In the genomic region with DNA sequence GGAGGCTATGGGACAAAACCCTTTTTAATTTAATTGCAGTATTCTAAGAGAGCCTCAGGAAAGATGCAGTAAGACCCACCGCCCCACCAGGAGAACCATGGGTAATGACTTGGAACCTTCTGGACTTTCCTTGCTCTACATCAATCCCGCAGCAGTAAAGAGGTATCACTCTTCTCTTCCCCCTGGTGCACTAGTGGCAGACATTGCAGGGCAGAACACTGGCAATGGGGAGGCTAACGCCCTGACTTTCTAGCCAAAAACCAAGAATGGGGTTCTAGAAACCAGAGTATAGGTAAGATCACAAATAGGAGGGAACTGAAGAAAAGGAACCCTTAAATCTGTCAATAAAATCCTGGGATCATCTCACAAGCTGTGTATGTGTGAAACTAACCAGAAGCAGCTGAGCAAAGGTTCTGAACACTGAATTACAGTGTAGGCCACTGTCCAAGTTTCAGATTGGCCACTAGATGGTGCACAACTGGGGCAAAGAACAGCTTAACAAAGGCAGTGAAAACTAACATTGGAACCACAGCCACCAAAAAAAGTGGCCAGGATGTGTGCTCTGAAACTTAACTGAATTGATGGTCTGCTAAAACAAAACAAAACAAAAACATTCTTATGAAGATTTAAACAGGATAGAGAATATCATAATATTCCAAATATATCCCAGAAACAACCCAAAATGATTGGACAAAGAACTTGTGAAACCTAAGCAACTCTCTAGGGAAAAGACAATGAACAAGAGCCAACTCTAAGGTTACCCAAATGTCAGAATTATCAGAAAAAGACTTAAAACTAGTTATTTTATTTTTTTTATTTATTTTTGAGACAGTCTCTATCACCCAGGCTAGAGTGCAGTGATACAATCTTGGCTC, we compare ENCODE assay signal across 8 cellular contexts. TPM values are rescaled to one million over a fixed set of nuclear protein-coding genes. Genes with fewer than 3 reads are reported as not detected.
DNase-seq lines count a peak whose midpoint lies in the region; ATAC-seq and TF ChIP-seq lines count a peak whose summit lies in the region.

No MANE protein-coding gene starts in this region.

- no peak overlapping the region for H3K4me3 Mint-ChIP-seq in naive thymus-derived CD4-positive, alpha-beta T cell

- H3K36me3 Mint-ChIP-seq in naive thymus-derived CD4-positive, alpha-beta T cell = peaks cover 2 to 36% (median 29%) of the 10 kb centered on the region in 5 donors

- intact Hi-C loops in naive thymus-derived CD4-positive, alpha-beta T cell (cut with micrococcal nuclease) = loop anchor here (1.0 to 10.0 kb wide), 8 partner anchors 176 to 818 kb away; no protein-coding TSS in a partner anchor

- H3K27me3 Mint-ChIP-seq in naive thymus-derived CD4-positive, alpha-beta T cell = peaks cover 0 to 3% (median 0%) of the 10 kb centered on the region in 5 donors

- no peaks in the 10 kb centered on the region for H3K9me3 ChIP-seq in naive thymus-derived CD4-positive, alpha-beta T cell (ENCODE audit: control insufficient read depth in 2 of 3, low read length in 3 of 3)

- peak; percentile 92 for TF ChIP-seq CTCF in BJ (IDR thresholded peaks at IDR 0.05; ENCODE audit: insufficient read depth, low read depth, low read length)

- no peak overlapping the region for H3K4me3 ChIP-seq in BJ (ENCODE audit: low read depth, low read length)
- no peak overlapping the region for H3K4me3 ChIP-seq in naive thymus-derived CD4-positive, alpha-beta T cell (ENCODE audit: low read length)

- CTCF ChIA-PET in BJ (lab: Yijun Ruan, JAX) = interaction anchor here (0.6 to 3.0 kb wide), 14 partner anchors 10 to 193 kb away, joined by 3 to 19 read pairs (median 4); no protein-coding TSS in a partner anchor
- CTCF ChIA-PET in naive thymus-derived CD4-positive, alpha-beta T cell (lab: Charles Lee) = interaction anchor here (0.7 to 2.0 kb wide), 4 partner anchors 11 to 1802 kb away, joined by 3 to 6 read pairs (median 4); no protein-coding TSS in a partner anchor

- no peaks in the 10 kb centered on the region for H3K27me3 ChIP-seq in BJ (ENCODE audit: control insufficient read depth, insufficient read depth, low read length)
- no peaks in the 10 kb centered on the region for H3K27me3 ChIP-seq in naive thymus-derived CD4-positive, alpha-beta T cell (ENCODE audit: control insufficient read depth in 2 of 2, insufficient read depth in 2 of 2, low read length in 2 of 2)

- H3K27ac ChIP-seq in naive thymus-derived CD4-positive, alpha-beta T cell (ENCODE audit: low read depth, low read length) = no peak overlapping the region

- ATAC-seq in GM18498 (IDR thresholded peaks at IDR 0.05; ENCODE audit: unreplicated experiment) = peak; percentile 59
- peak; percentile 81 for ATAC-seq in SK-N-SH treated with all-trans-retinoic acid at 6 μM for 48 hours
- peak; percentile 85 for ATAC-seq in naive thymus-derived CD4-positive, alpha-beta T cell
- no peak for ATAC-seq in GM18517 (IDR thresholded peaks at IDR 0.05; ENCODE audit: unreplicated experiment)
- no peak for ATAC-seq in HG02610 (IDR thresholded peaks at IDR 0.05; ENCODE audit: unreplicated experiment)

- peak overlapping the region in 1 of 9 donors; percentile 47 for H3K27ac Mint-ChIP-seq in naive thymus-derived CD4-positive, alpha-beta T cell

- POLR2A ChIA-PET in BJ (lab: Charles Lee) = no interaction called here
- POLR2A ChIA-PET in naive thymus-derived CD4-positive, alpha-beta T cell (lab: Charles Lee) = no interaction called here

- H3K9me3 Mint-ChIP-seq in naive thymus-derived CD4-positive, alpha-beta T cell = peaks cover 0 to 29% (median 8%) of the 10 kb centered on the region in 11 donors

- DNase-seq in BJ (ENCODE audit: low read depth) (no peak), KBM-7 (peak; percentile 76), dermis microvascular lymphatic vessel endothelial cell (ENCODE audit: low read depth in 2 of 2) (peak; percentile 51 to 66)
- DNase-seq in naive thymus-derived CD4-positive, alpha-beta T cell = peak in 5 of 9 donors; percentile 18 to 41 (median 30)

- H3K4me1 Mint-ChIP-seq in naive thymus-derived CD4-positive, alpha-beta T cell = peaks cover 0 to 7% (median 0%) of the 10 kb centered on the region in 7 donors

- H3K4me1 ChIP-seq in naive thymus-derived CD4-positive, alpha-beta T cell (ENCODE audit: control insufficient read depth in 2 of 2, insufficient read depth in 2 of 2, low read length in 2 of 2) = no peaks in the 10 kb centered on the region

- in situ Hi-C loops in KBM-7 (cut with MboI; ENCODE audit: low pct_unique_long_range_greater_than_20kb, low sequenced_read_pairs) = no loop called here

- H3K36me3 ChIP-seq in BJ (ENCODE audit: control insufficient read depth, insufficient read depth, low read length) = peaks cover 2% of the 10 kb centered on the region; the same call in 1 of the 2 replicates
- H3K36me3 ChIP-seq in naive thymus-derived CD4-positive, alpha-beta T cell (ENCODE audit: control insufficient read depth in 2 of 3, insufficient read depth in 3 of 3, low read length in 3 of 3) = peaks cover 0 to 3% (median 0%) of the 10 kb centered on the region in 3 experiments

TF ChIP-seq in SK-N-SH treated with all-trans-retinoic acid at 6 μM for 48 hours, 23 proteins besides CTCF, POLR2A, EP300 and RAD21:
- TF ChIP-seq ESRRG (CRISPR knock-in tag; IDR thresholded peaks at IDR 0.05) = no peak
- no peak for TF ChIP-seq GLIS3 (CRISPR knock-in tag; IDR thresholded peaks at IDR 0.05)
- no peak for TF ChIP-seq ISL1 (CRISPR knock-in tag; IDR thresholded peaks at IDR 0.05)
- TF ChIP-seq ZFP30 (CRISPR knock-in tag; IDR thresholded peaks at IDR 0.05) = no peak
- no peak for TF ChIP-seq OSR1 (CRISPR knock-in tag; IDR thresholded peaks at IDR 0.05)
- no peak for TF ChIP-seq ZNF565 (CRISPR knock-in tag; conservative IDR thresholded peaks at IDR 0.05; ENCODE audit: low read depth)
- no peak for TF ChIP-seq BACH2 (CRISPR knock-in tag; IDR thresholded peaks at IDR 0.05; ENCODE audit: borderline replicate concordance)

RNA-seq across cellular contexts. Expression of a gene that starts 6.6 kb away (rescaled TPM):
- polyA plus RNA-seq in BJ (2011; rRNA removed) = 2.6 and 3.5 TPM in 2 replicates
- polyA minus RNA-seq in BJ (2011; rRNA and poly(A)+ RNA removed) = 2.6 and 3.4 TPM in 2 replicates
- total RNA-seq in dermis microvascular lymphatic vessel endothelial cell = 1.9 and 2.3 TPM in 2 replicates
- total RNA-seq in naive thymus-derived CD4-positive, alpha-beta T cell = 1 to 10 TPM in 2 of 5 experiments, under 1 TPM in 2, not detected in 1; 0.36 to 3.4 (median 1.1) TPM
- polyA plus RNA-seq in naive thymus-derived CD4-positive, alpha-beta T cell = under 1 TPM in 1 of 2 donors, not detected in 1; 0.11 TPM

Comparison
In these comparisons a context has a peak if more than half of its experiments do, and no peak if none do; other contexts are left out.
1. ATAC-seq: peak in GM18498 (single experiment), SK-N-SH treated with all-trans-retinoic acid at 6 μM for 48 hours (single experiment) and naive thymus-derived CD4-positive, alpha-beta T cell (single experiment); none in GM18517 (single experiment) and HG02610 (single experiment).